ENCODE assay signal across 29 cellular contexts in genomic region chr6:132166670-132167069, GRCh38.
"Had no signal": no experiment of that assay in that cellular context is flagged by ENCODE, and none has a peak within 500 bp of the region (broad histone marks: within the 10 kb centered on the region; RNA-seq: fewer than 3 reads in every experiment).

No MANE protein-coding gene starts in this region.

- H3K36me3 Mint-ChIP-seq: immature natural killer cell, mesothelial cell of epicardium had no signal

- H3K9me3 Mint-ChIP-seq: dendritic cell treated with granulocyte-macrophage colony-stimulating factor and Interleukin-4, amounts not matched to agents 40 ng/mL and 50 ng/mL, for 4 days; effector memory CD8-positive, alpha-beta T cell had no signal

- H3K4me2 ChIP-seq: hepatocyte had no signal

- H3K9me3 ChIP-seq: colonic mucosa, esophagus squamous epithelium, gastrocnemius medialis, left lung, lower lobe of right lung, mucosa of descending colon had no signal

- H3K27me3 ChIP-seq: colonic mucosa, esophagus squamous epithelium, gastrocnemius medialis, heart right ventricle, hepatocyte, left lung had no signal

- H3K4me1 Mint-ChIP-seq: immature natural killer cell, mesothelial cell of epicardium had no signal

- H3K79me2 ChIP-seq: hepatocyte had no signal

- DNase-seq: colonic mucosa; cortex of kidney; effector CD8-positive, alpha-beta T cell; effector memory CD8-positive, alpha-beta T cell; endodermal cell; erythroblast; esophagus squamous epithelium; foreskin fibroblast; foreskin melanocyte; gastrocnemius medialis; glutamatergic neuron; head of caudate nucleus; heart right ventricle; hypothalamus; immature natural killer cell; islet precursor cell; kidney; kidney glomerular epithelial cell; left colon; left lung; left ventricle myocardium superior; lower lobe of right lung; mesenchymal stem cell; mucosa of descending colon had no signal

- H3K27ac Mint-ChIP-seq: dendritic cell treated with granulocyte-macrophage colony-stimulating factor and Interleukin-4, amounts not matched to agents 40 ng/mL and 50 ng/mL, for 4 days; effector memory CD8-positive, alpha-beta T cell; endodermal cell; immature natural killer cell; mesothelial cell of epicardium had no signal

- H2AFZ ChIP-seq: hepatocyte had no signal

- H3K4me1 ChIP-seq: colonic mucosa, esophagus squamous epithelium, gastrocnemius medialis, left lung, lower lobe of right lung had no signal

- H3K4me3 Mint-ChIP-seq: dendritic cell treated with granulocyte-macrophage colony-stimulating factor and Interleukin-4, amounts not matched to agents 40 ng/mL and 50 ng/mL, for 4 days; effector memory CD8-positive, alpha-beta T cell; endodermal cell; immature natural killer cell; mesothelial cell of epicardium had no signal

- H3K27me3 Mint-ChIP-seq: dendritic cell treated with granulocyte-macrophage colony-stimulating factor and Interleukin-4, amounts not matched to agents 40 ng/mL and 50 ng/mL, for 4 days; effector memory CD8-positive, alpha-beta T cell had no signal

- ATAC-seq: effector memory CD8-positive, alpha-beta T cell; esophagus mucosa; gastrocnemius medialis; heart right ventricle; left colon; left lung; left ventricle myocardium superior; lower lobe of right lung; mucosa of descending colon had no signal

- H3K27ac ChIP-seq: colonic mucosa, epithelial cell of prostate, esophagus squamous epithelium, gastrocnemius medialis, heart right ventricle, hepatocyte, left lung, lower lobe of right lung had no signal

- H3K36me3 ChIP-seq: colonic mucosa, esophagus squamous epithelium, gastrocnemius medialis, heart right ventricle, left lung, lower lobe of right lung had no signal

- H3K4me3 ChIP-seq: colonic mucosa, esophagus squamous epithelium, gastrocnemius medialis, heart right ventricle, hepatocyte, left lung, lower lobe of right lung, mucosa of descending colon had no signal
